8 cellular contexts compared by ENCODE assay signal in the genomic region with DNA sequence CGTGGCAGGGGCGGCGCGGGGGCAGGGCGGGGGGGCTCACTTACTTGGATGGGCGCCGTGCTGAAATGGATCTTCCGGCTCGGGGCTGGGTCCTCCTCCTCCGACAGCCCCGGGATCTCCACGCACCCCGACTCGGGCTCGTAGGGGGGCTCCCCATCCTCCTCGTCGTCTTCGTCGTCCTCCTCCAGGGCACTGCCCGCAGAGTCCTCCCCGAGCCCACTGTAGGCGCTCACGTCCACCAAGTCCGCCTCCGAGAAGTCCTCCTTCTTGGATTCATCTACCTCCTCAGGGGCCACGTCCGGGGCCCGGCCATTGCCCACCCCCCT. TPM values are rescaled to one million over a fixed set of nuclear protein-coding genes. Genes with fewer than 3 reads are reported as not detected.
DNase-seq lines count a peak whose midpoint lies in the region; ATAC-seq and TF ChIP-seq lines count a peak whose summit lies in the region.

No MANE protein-coding gene starts in this region.

- no peak for ATAC-seq in activated T-cell treated with anti-CD3 and anti-CD28 coated beads, Interleukin-2, amount 50 U/mL, for 4 hours
- ATAC-seq in right lobe of liver (no peak), GM19395 (IDR thresholded peaks at IDR 0.05; ENCODE audit: unreplicated experiment) (no peak)

- no peaks in the 10 kb centered on the region for H3K27me3 ChIP-seq in adipocyte (replicated peaks; ENCODE audit: control insufficient read depth, insufficient read depth, low read length)
- H3K27me3 ChIP-seq in right lobe of liver, result no peaks in the 10 kb centered on the region

- peak overlapping the region; percentile 91 for H3K4me3 Mint-ChIP-seq in activated T-cell treated with anti-CD3 and anti-CD28 coated beads, Interleukin-2, amount 50 U/mL, for 4 hours
- peak overlapping the region; percentile 88 for H3K4me3 Mint-ChIP-seq in type B pancreatic cell

- intact Hi-C loops in right lobe of liver (cut with DNase I), result no loop called here

- no peaks in the 10 kb centered on the region for H3K9me3 ChIP-seq in adipocyte (ENCODE audit: control insufficient read depth, low read length)
- no peaks in the 10 kb centered on the region for H3K9me3 ChIP-seq in right lobe of liver

- H3K9me3 Mint-ChIP-seq in activated T-cell treated with anti-CD3 and anti-CD28 coated beads, Interleukin-2, amount 50 U/mL, for 4 hours, result no peaks in the 10 kb centered on the region
- no peaks in the 10 kb centered on the region for H3K9me3 Mint-ChIP-seq in type B pancreatic cell

- H3K27ac Mint-ChIP-seq in type B pancreatic cell, result no peak overlapping the region

- no peak for TF ChIP-seq CTCF in right lobe of liver (IDR thresholded peaks at IDR 0.05)
- TF ChIP-seq CTCF in type B pancreatic cell (conservative IDR thresholded peaks at IDR 0.05), result no peak

- no peak for DNase-seq in activated T-cell treated with anti-CD3 and anti-CD28 coated beads, Interleukin-2, amount 50 U/mL, for 4 hours
- DNase-seq in activated T-cell treated with anti-CD3 and anti-CD28 coated beads for 4 hours (no peak), adipocyte (ENCODE audit: low read depth) (no peak), right lobe of liver (no peak), type B pancreatic cell (ENCODE audit: extremely low spot score, unreplicated experiment) (no peak), COLO668 (lab: John Stamatoyannopoulos, UW; ENCODE audit: unreplicated experiment) (no peak)
- DNase-seq in activated naive CD4-positive, alpha-beta T cell treated with Interleukin-2 at 50 U/mL for 16 hours, result no peak

- 43% methylated on average over 10 of the region's 28 CpGs for WGBS in right lobe of liver (ENCODE audit: insufficient coverage, low coverage, low lambda C conversion rate, missing lambda C conversion rate)

- H3K4me1 ChIP-seq in adipocyte (ENCODE audit: control insufficient read depth, insufficient read depth, low read length) (peaks cover 58% of the 10 kb centered on the region), right lobe of liver (peaks cover 0 to 53% (median 22%) of the 10 kb centered on the region in 4 donors)

- peak overlapping the region; percentile 72 to 89 (median 87) for H3K27ac ChIP-seq in right lobe of liver

- TF ChIP-seq POLR2A in right lobe of liver (IDR thresholded peaks at IDR 0.05), result no peak

- H3K27me3 Mint-ChIP-seq in activated T-cell treated with anti-CD3 and anti-CD28 coated beads, Interleukin-2, amount 50 U/mL, for 4 hours (ENCODE audit: low read depth), result no peaks in the 10 kb centered on the region
- no peaks in the 10 kb centered on the region for H3K27me3 Mint-ChIP-seq in type B pancreatic cell

- peaks cover 12% of the 10 kb centered on the region for H3K36me3 Mint-ChIP-seq in activated T-cell treated with anti-CD3 and anti-CD28 coated beads, Interleukin-2, amount 50 U/mL, for 4 hours (ENCODE audit: insufficient read depth)
- peaks cover 6% of the 10 kb centered on the region for H3K36me3 Mint-ChIP-seq in type B pancreatic cell

- H3K36me3 ChIP-seq in adipocyte (ENCODE audit: control insufficient read depth, insufficient read depth, low read length, severe bottlenecking), result peaks cover 11% of the 10 kb centered on the region
- H3K36me3 ChIP-seq in right lobe of liver, result no peaks in the 10 kb centered on the region

- peaks cover 43% of the 10 kb centered on the region for H3K4me1 Mint-ChIP-seq in activated T-cell treated with anti-CD3 and anti-CD28 coated beads, Interleukin-2, amount 50 U/mL, for 4 hours (ENCODE audit: low read depth)
- H3K4me1 Mint-ChIP-seq in type B pancreatic cell (ENCODE audit: unreplicated experiment), result peaks cover 23% of the 10 kb centered on the region

- H3K4me3 ChIP-seq in adipocyte (ENCODE audit: low read length) (peak overlapping the region; percentile 87), right lobe of liver (peak overlapping the region; percentile 72 to 82 (median 74))

- peak overlapping the region; percentile 94 for H3K9ac ChIP-seq in adipocyte (ENCODE audit: low read length)

RNA-seq across cellular contexts. Expression of gene PPP1R9B, which starts 1.4 kb away (rescaled TPM):
- total RNA-seq in activated T-cell treated with anti-CD3 and anti-CD28 coated beads, Interleukin-2, amount 50 U/mL, for 4 hours, result 10 to 100 TPM; 70.2 to 82.2 (median 76.6) TPM
- total RNA-seq in right lobe of liver (10 to 100 TPM in 5 of 6 experiments, 1 to 10 TPM in 1; 9.9 to 18.1 (median 12.0) TPM), type B pancreatic cell (ENCODE audit: low replicate concordance) (45.6 and 51.5 TPM in 2 replicates)

RNA-seq across cellular contexts. Expression of gene SGCA, which starts 16.7 kb away (rescaled TPM):
- total RNA-seq in activated T-cell treated with anti-CD3 and anti-CD28 coated beads, Interleukin-2, amount 50 U/mL, for 4 hours, result not detected
- total RNA-seq in right lobe of liver (1 to 10 TPM in 4 of 6 experiments, under 1 TPM in 2; 0.48 to 2.8 (median 1.6) TPM), type B pancreatic cell (ENCODE audit: low replicate concordance) (0.72 TPM in 1 of 2 replicates, not detected in the other)

RNA-seq across cellular contexts. Expression of gene SAMD14, which starts 19.1 kb away (rescaled TPM):
- under 1 TPM; 0.47 to 0.78 (median 0.52) TPM for total RNA-seq in activated T-cell treated with anti-CD3 and anti-CD28 coated beads, Interleukin-2, amount 50 U/mL, for 4 hours
- total RNA-seq in right lobe of liver (1 to 10 TPM in 2 of 6 experiments, under 1 TPM in 3, not detected in 1; 0.50 to 3.8 (median 0.77) TPM), type B pancreatic cell (ENCODE audit: low replicate concordance) (2.2 and 14.1 TPM in 2 replicates)

RNA-seq across cellular contexts. Expression of gene COL1A1, which starts 52.4 kb away (rescaled TPM):
- total RNA-seq in activated T-cell treated with anti-CD3 and anti-CD28 coated beads, Interleukin-2, amount 50 U/mL, for 4 hours, result 1 to 10 TPM; 1.6 to 3.2 (median 2.8) TPM
- total RNA-seq in right lobe of liver (100 to 1,000 TPM in 1 of 6 experiments, 10 to 100 TPM in 4, 1 to 10 TPM in 1; 9.3 to 109 (median 34.7) TPM), type B pancreatic cell (ENCODE audit: low replicate concordance) (31.0 and 201 TPM in 2 replicates)

RNA-seq across cellular contexts. Expression of gene PDK2, which starts 53.9 kb away (rescaled TPM):
- 10 to 100 TPM in 1 of 3 donors, 1 to 10 TPM in 2; 8.8 to 11.7 (median 9.2) TPM for total RNA-seq in activated T-cell treated with anti-CD3 and anti-CD28 coated beads, Interleukin-2, amount 50 U/mL, for 4 hours
- total RNA-seq in right lobe of liver (10 to 100 TPM; 25.0 to 58.0 (median 44.8) TPM), type B pancreatic cell (ENCODE audit: low replicate concordance) (29.9 and 44.9 TPM in 2 replicates)
